ENCODE assay signal across 19 cellular contexts in the genomic region with DNA sequence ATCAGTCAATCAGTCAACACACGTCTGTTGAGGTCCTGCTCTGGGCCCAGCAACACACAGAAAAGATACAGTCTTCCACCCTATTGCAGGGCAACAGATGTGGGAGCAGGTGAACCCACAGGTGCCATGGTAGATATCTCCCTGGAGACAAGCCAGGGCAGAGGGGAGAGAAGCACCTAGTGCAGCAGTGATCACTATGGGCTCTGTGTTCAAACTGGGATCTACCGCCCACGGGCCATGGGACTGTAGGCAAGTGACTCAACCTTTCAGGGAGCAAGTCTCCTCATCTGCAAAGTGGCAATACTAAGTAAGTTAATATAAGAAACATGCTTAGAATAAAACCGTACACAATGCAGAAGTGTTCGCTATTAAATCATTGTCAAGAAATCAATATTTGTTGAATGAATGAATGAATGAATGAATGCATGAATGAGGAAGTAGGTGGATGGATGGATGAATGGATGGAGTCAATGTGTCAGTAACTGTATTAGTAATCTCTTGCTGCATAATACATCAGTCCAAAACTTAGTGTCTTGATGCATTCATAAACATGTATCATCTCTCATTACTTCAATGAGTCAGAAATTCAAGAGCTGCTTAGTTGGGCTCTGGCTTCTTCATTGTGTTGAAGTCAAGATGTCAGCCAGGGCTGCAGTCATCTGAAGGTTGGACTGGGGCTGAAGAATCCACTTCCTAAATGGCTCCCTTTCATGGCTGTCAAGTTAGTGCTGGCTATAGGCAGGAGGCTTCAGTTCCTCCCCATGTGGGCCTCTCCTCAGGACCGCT. TPM values are rescaled to one million over a fixed set of nuclear protein-coding genes. Genes with fewer than 3 reads are reported as not detected.
DNase-seq lines count a peak whose midpoint lies in the region; ATAC-seq, FAIRE-seq and TF ChIP-seq lines count a peak whose summit lies in the region.
"Had no signal": no experiment of that assay in that cellular context is flagged by ENCODE, and none has a peak within 500 bp of the region (broad histone marks: within the 10 kb centered on the region; RNA-seq: fewer than 3 reads in every experiment).

No MANE protein-coding gene starts in this region.

- peak; percentile 69 for DNase-seq in activated CD8-positive, alpha-beta memory T cell treated with anti-CD3 and anti-CD28 coated beads, Interleukin-2, amount 50 U/mL, for 48 hours
- DNase-seq in activated CD8-positive, alpha-beta memory T cell treated with anti-CD3 and anti-CD28 coated beads, Interleukin-2, amount 50 U/mL, for 4 hours, result no peak
- DNase-seq in PC-3 (peak; percentile 45), bronchial epithelial cell (ENCODE audit: low read depth) (peak; percentile 15), DMS153 (lab: John Stamatoyannopoulos, UW) (no peak)
- peak; percentile 39 for DNase-seq in stimulated activated CD4-positive, alpha-beta T cell treated with anti-CD3 and anti-CD28 coated beads, Interleukin-4, amount 100 ng/mL, for 1 hour
- DNase-seq: HFFc6; MM.1S; NCI-H1436; NCI-H526 treated with DMSO at 0.1 percent for 48 hours; stimulated activated naive B cell treated with anti-CD40 and anti-IgM and Interleukin-4, amounts not matched to agents 10 μg/mL and 1 μg/mL and 100 μg/mL, for 72 hours had no signal

- H3K36me3 ChIP-seq in PC-3 (ENCODE audit: low read depth, low read length) (no peaks in the 10 kb centered on the region), bronchial epithelial cell (ENCODE audit: control insufficient read depth, insufficient read depth, low read length) (no peaks in the 10 kb centered on the region)
- H3K36me3 ChIP-seq: ascending aorta, tibial nerve had no signal

- no peaks in the 10 kb centered on the region for H3K79me2 ChIP-seq in PC-3 (ENCODE audit: low read length)

- H3K4me2 ChIP-seq in PC-3 (ENCODE audit: low read length), result no peak overlapping the region

- ATAC-seq in PC-3 (no peak), HG02763 (IDR thresholded peaks at IDR 0.05; ENCODE audit: unreplicated experiment) (no peak), GM18861 (IDR thresholded peaks at IDR 0.05; ENCODE audit: unreplicated experiment) (no peak)

- no peaks in the 10 kb centered on the region for H4K20me1 ChIP-seq in PC-3 (ENCODE audit: low read length)

- no peak for FAIRE-seq in bronchial epithelial cell (lab: Jason Lieb, UNC)
- FAIRE-seq: D721Med, GM18507 had no signal

- H3F3A ChIP-seq in PC-3 (ENCODE audit: low read length, unreplicated experiment), result peaks cover 2% of the 10 kb centered on the region

- H3K27me3 ChIP-seq in PC-3 (ENCODE audit: low read length), result no peaks in the 10 kb centered on the region
- H3K27me3 ChIP-seq in bronchial epithelial cell (ENCODE audit: control insufficient read depth, insufficient read depth, low read length), result peaks cover 5% of the 10 kb centered on the region
- H3K27me3 ChIP-seq: ascending aorta, tibial nerve had no signal

- no peak for TF ChIP-seq CTCF in PC-3 (conservative IDR thresholded peaks at IDR 0.05; ENCODE audit: low read depth, low read length)
- TF ChIP-seq CTCF in bronchial epithelial cell (IDR thresholded peaks at IDR 0.05; ENCODE audit: insufficient read depth, low read length, severe bottlenecking), result no peak

- intact Hi-C loops in PC-3 (cut with micrococcal nuclease), result no loop called here

- H3K4me1 ChIP-seq in PC-3 (ENCODE audit: insufficient read depth, low read length), result peaks cover 19% of the 10 kb centered on the region

- POLR2A ChIA-PET in PC-3 (lab: Charles Lee; ENCODE audit: unreplicated experiment), result interaction anchor here (0.6 to 1.1 kb wide), 2 partner anchors 42 to 149 kb away, joined by 5 to 6 read pairs; no protein-coding TSS in a partner anchor

- H3K27ac ChIP-seq in PC-3 (ENCODE audit: low read length), result no peak overlapping the region
- H3K27ac ChIP-seq: ascending aorta, C4-2B had no signal

- no peaks in the 10 kb centered on the region for H3K9me2 ChIP-seq in PC-3 (replicated peaks; ENCODE audit: low read length)

- H3K9me3 ChIP-seq in PC-3 (ENCODE audit: low read length), result no peaks in the 10 kb centered on the region
- H3K9me3 ChIP-seq: ascending aorta had no signal

- H3K9ac ChIP-seq in PC-3 (ENCODE audit: low read length), result no peak overlapping the region

- CTCF ChIA-PET in PC-3 (lab: Charles Lee), result interaction anchor here (1.7 kb wide), 1 partner anchor 21 kb away, joined by 5 read pairs; no protein-coding TSS in a partner anchor

- BruUV-seq in PC-3 (replicated peaks; lab: Mats Ljungman, UMichigan), result no TSS peak

- H3K4me3 ChIP-seq in PC-3 (ENCODE audit: low read length) (no peak overlapping the region), bronchial epithelial cell (ENCODE audit: low read depth, low read length) (no peak overlapping the region)
- H3K4me3 ChIP-seq: ascending aorta, tibial nerve had no signal

- H2AFZ ChIP-seq in PC-3 (ENCODE audit: low read length), result no peak overlapping the region

RNA-seq across cellular contexts. Expression of a gene that starts 31.9 kb away (rescaled TPM):
- total RNA-seq in PC-3 (2014; rRNA removed), result 12.4 and 12.9 TPM in 2 replicates
- total RNA-seq in bronchial epithelial cell, result under 0.01 TPM in 1 of 2 replicates, not detected in the other
- total RNA-seq: myocyte had no signal

Comparison
In these comparisons a context has a peak if more than half of its experiments do, and no peak if none do; other contexts are left out.
1. DNase-seq: peak in activated CD8-positive, alpha-beta memory T cell treated with anti-CD3 and anti-CD28 coated beads, Interleukin-2, amount 50 U/mL, for 48 hours (single experiment), PC-3 (single experiment), bronchial epithelial cell (single experiment) and stimulated activated CD4-positive, alpha-beta T cell treated with anti-CD3 and anti-CD28 coated beads, Interleukin-4, amount 100 ng/mL, for 1 hour (single experiment); none in activated CD8-positive, alpha-beta memory T cell treated with anti-CD3 and anti-CD28 coated beads, Interleukin-2, amount 50 U/mL, for 4 hours (single experiment) and DMS153 (single experiment).
2. RNA of a gene that starts 31.9 kb away (total RNA-seq): 12.4 to 12.9 TPM in PC-3; under 0.01 TPM in bronchial epithelial cell; every median in the first group is over 10 times any median in the second.